Comparison of ENCODE assay signal across 2 cellular contexts in genomic region chr10:93220315-93221170, GRCh38.
TF ChIP-seq lines count a peak whose summit lies in the region.

No MANE protein-coding gene starts in this region.

TF ChIP-seq in SK-N-SH, 30 proteins besides CTCF, POLR2A, EP300 and RAD21 (continued from another document):
- no peak for TF ChIP-seq REST (IDR thresholded peaks at IDR 0.05; ENCODE audit: low read depth, low read length)

TF ChIP-seq in SK-N-SH treated with all-trans-retinoic acid at 6 μM for 48 hours, 23 proteins besides CTCF, POLR2A, EP300 and RAD21 (continued from another document):
- no peak for TF ChIP-seq POU6F1 (CRISPR knock-in tag; IDR thresholded peaks at IDR 0.05; ENCODE audit: borderline replicate concordance, low read depth)
- no peak for TF ChIP-seq TCF4 (CRISPR knock-in tag; IDR thresholded peaks at IDR 0.05; ENCODE audit: borderline replicate concordance)
- no peak for TF ChIP-seq TOX (CRISPR knock-in tag; IDR thresholded peaks at IDR 0.05; ENCODE audit: borderline replicate concordance)
- no peak for TF ChIP-seq ISL1 (CRISPR knock-in tag; IDR thresholded peaks at IDR 0.05)
- no peak for TF ChIP-seq GLIS3 (CRISPR knock-in tag; IDR thresholded peaks at IDR 0.05)
- no peak for TF ChIP-seq ZC3H10 (CRISPR knock-in tag; IDR thresholded peaks at IDR 0.05)
- no peak for TF ChIP-seq ZNF70 (CRISPR knock-in tag; IDR thresholded peaks at IDR 0.05)
- TF ChIP-seq RARB (CRISPR knock-in tag; IDR thresholded peaks at IDR 0.05), result no peak
